Comparison of ENCODE assay signal across 31 cellular contexts in the genomic region with DNA sequence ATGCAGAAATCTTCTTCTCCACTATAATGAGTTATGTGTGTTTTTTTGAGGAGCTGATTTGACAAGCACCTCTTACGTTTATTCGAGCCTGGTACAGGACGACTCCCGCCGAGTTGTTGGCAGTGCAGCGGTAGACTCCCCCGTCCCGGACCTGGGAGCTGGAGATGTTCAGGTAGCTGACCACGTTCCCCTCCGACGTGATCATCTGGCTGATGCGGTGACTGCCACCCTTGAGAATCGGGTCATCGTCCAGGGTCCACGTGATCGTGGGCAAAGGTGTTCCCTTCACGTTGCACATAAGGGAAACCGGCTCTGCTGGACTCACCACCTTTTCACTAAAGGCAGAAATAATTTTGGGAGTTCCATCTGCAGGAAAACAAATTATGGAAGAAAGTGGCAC.
"Had no signal": no experiment of that assay in that cellular context is flagged by ENCODE, and none has a peak within 500 bp of the region (broad histone marks: within the 10 kb centered on the region; RNA-seq: fewer than 3 reads in every experiment).

No MANE protein-coding gene starts in this region.

- H3K4me3 ChIP-seq: MG63, Peyer's patch, SJSA1 had no signal

- H3K9ac ChIP-seq: SK-N-SH had no signal

- DNase-seq: Kasumi-1, MG63, NCI-H1048, NCI-H1092 treated with DMSO at 0.1 percent for 48 hours, NCI-H1105 treated with DMSO at 0.1 percent for 48 hours, NCI-H1417, NCI-H1436, NCI-H146, NCI-H1694, NCI-H187, NCI-H1930, NCI-H2029 treated with DMSO at 0.1 percent for 48 hours, NCI-H2081 treated with DMSO at 0.1 percent for 48 hours, NCI-H2107, NCI-H2171, NCI-H226, NCI-H446 treated with DMSO at 0.1 percent for 48 hours, NCI-H510A, NCI-H524, NCI-H526, NCI-H69, NCI-H748 treated with DMSO at 0.1 percent for 48 hours, NCI-H82, PC-3, Peyer's patch, Right ventricle myocardium superior, RPMI8226, SHP77 treated with DMSO at 0.1 percent for 48 hours, SK-N-SH, SW 1271 had no signal

- H3K4me2 ChIP-seq: SK-N-SH had no signal

- H3K27me3 ChIP-seq: Peyer's patch, SJSA1 had no signal

- H3K27ac ChIP-seq: Peyer's patch, SJSA1 had no signal

- H3K9me3 ChIP-seq: MG63, Peyer's patch had no signal

- H3K4me1 ChIP-seq: Peyer's patch, SJSA1 had no signal

- H3K36me3 ChIP-seq: MG63, Peyer's patch, SJSA1 had no signal

- ATAC-seq: PC-3 had no signal
